ENCODE assay signal across 8 cellular contexts in genomic region chr11:794766-795637, GRCh38. TPM values are rescaled to one million over a fixed set of nuclear protein-coding genes. Genes with fewer than 3 reads are reported as not detected.
DNase-seq lines count a peak whose midpoint lies in the region; ATAC-seq and TF ChIP-seq lines count a peak whose summit lies in the region.

No MANE protein-coding gene starts in this region.

- H3K9me3 ChIP-seq in DOHH2 (ENCODE audit: control insufficient read depth, insufficient read depth, low read length) = no peaks in the 10 kb centered on the region
- no peaks in the 10 kb centered on the region for H3K9me3 ChIP-seq in ovary

- TF ChIP-seq CTCF in DOHH2 (IDR thresholded peaks at IDR 0.05; ENCODE audit: low read depth, low read length, poor library complexity, severe bottlenecking) (no peak), choroid plexus epithelial cell (conservative IDR thresholded peaks at IDR 0.05; ENCODE audit: low read depth, low read length) (no peak), ovary (IDR thresholded peaks at IDR 0.05) (no peak), GM13977 (IDR thresholded peaks at IDR 0.05; ENCODE audit: extremely low read depth, insufficient read depth, missing control alignments) (no peak)

- peak overlapping the region; percentile 93 for H3K4me3 ChIP-seq in DOHH2 (ENCODE audit: low read length)
- H3K4me3 ChIP-seq in choroid plexus epithelial cell (ENCODE audit: low read depth, low read length) = peak overlapping the region; percentile 79
- peak overlapping the region; percentile 71 for H3K4me3 ChIP-seq in ovary

- H3K27ac ChIP-seq in DOHH2 (ENCODE audit: low read depth, low read length) (no peak overlapping the region), ovary (peak overlapping the region; percentile 53 to 73)

- H3K4me1 ChIP-seq in DOHH2 (ENCODE audit: control insufficient read depth, low read length) (peaks cover 33% of the 10 kb centered on the region), ovary (ENCODE audit: insufficient read depth) (peaks cover 13% of the 10 kb centered on the region)

- in situ Hi-C loops in GM13977 (cut with MboI; ENCODE audit: low pct_unique_long_range_greater_than_20kb, low sequenced_read_pairs, unreplicated experiment) = no loop called here

- intact Hi-C loops in ovary (cut with DNase I) = no loop called here

- peaks cover 15% of the 10 kb centered on the region; the same call in 1 of the 2 replicates for H3F3A ChIP-seq in DOHH2 (ENCODE audit: control insufficient read depth, insufficient read depth)

- no peaks in the 10 kb centered on the region for H3K9me2 ChIP-seq in DOHH2 (replicated peaks; ENCODE audit: control insufficient read depth, low read length)

- TF ChIP-seq POLR2A in ovary (IDR thresholded peaks at IDR 0.05) = no peak

- no peak for TF ChIP-seq EP300 in ovary (IDR thresholded peaks at IDR 0.05)

- no peak for ATAC-seq in GM18519 (IDR thresholded peaks at IDR 0.05; ENCODE audit: low FRiP score, unreplicated experiment)

- H3K4me2 ChIP-seq in DOHH2 (ENCODE audit: low read length) = peak overlapping the region; percentile 97

- DNase-seq in NCI-H2196 (lab: John Stamatoyannopoulos, UW; ENCODE audit: unreplicated experiment) (peak; percentile 47), choroid plexus epithelial cell (ENCODE audit: low read depth) (no peak), ovary (peak in 3 of 5 donors; percentile 56 to 62 (median 58)), superior temporal gyrus (ENCODE audit: extremely low spot score) (no peak), GM13977 (ENCODE audit: low spot score) (no peak), mucosa of gallbladder (ENCODE audit: low spot score) (no peak)

- WGBS in ovary, 3 donors = 36 to 42% (median 40%) methylated on average over 36 to 38 of the region's 38 CpGs

- H3K79me2 ChIP-seq in DOHH2 (ENCODE audit: control insufficient read depth, low read length) = peaks cover 25% of the 10 kb centered on the region

- H3K36me3 ChIP-seq in DOHH2 (ENCODE audit: control insufficient read depth, low read length) (peaks cover 25% of the 10 kb centered on the region; the same call in 1 of the 2 replicates), ovary (no peaks in the 10 kb centered on the region)

- H3K27me3 ChIP-seq in DOHH2 (ENCODE audit: control insufficient read depth, low read length) (no peaks in the 10 kb centered on the region), ovary (no peaks in the 10 kb centered on the region)

- peaks cover 4% of the 10 kb centered on the region; the same call in 1 of the 2 replicates for H4K20me1 ChIP-seq in DOHH2 (ENCODE audit: control insufficient read depth, insufficient read depth, low read depth, low read length)

RNA-seq across cellular contexts. Expression of gene SLC25A22, which starts 3.1 kb away (rescaled TPM):
- 10 to 100 TPM in 6 of 7 donors, 1 to 10 TPM in 1; 6.6 to 23.3 (median 16.7) TPM for total RNA-seq in ovary
- polyA plus RNA-seq in ovary = 10 to 100 TPM in 1 of 2 donors, under 1 TPM in 1; 0.42 to 11.3 TPM
- total RNA-seq in mucosa of gallbladder = 16.3 TPM

RNA-seq across cellular contexts. Expression of gene CEND1, which starts 5.1 kb away (rescaled TPM):
- total RNA-seq in ovary (under 1 TPM in 1 of 7 donors, not detected in 6; 0.15 TPM), mucosa of gallbladder (0.49 TPM)
- under 1 TPM in 1 of 2 donors, not detected in 1; 0.07 TPM for polyA plus RNA-seq in ovary

RNA-seq across cellular contexts. Expression of gene PIDD1, which starts 10.0 kb away (rescaled TPM):
- total RNA-seq in ovary (10 to 100 TPM; 10.1 to 18.1 (median 14.1) TPM), mucosa of gallbladder (27.7 TPM)
- polyA plus RNA-seq in ovary = 10 to 100 TPM in 1 of 2 donors, under 1 TPM in 1; 0.23 to 14.0 TPM

RNA-seq across cellular contexts. Expression of gene RPLP2, which starts 14.8 kb away (rescaled TPM):
- total RNA-seq in ovary (1,000 to 10,000 TPM in 5 of 7 donors, 100 to 1,000 TPM in 2; 901 to 4,238 (median 3,176) TPM), mucosa of gallbladder (1,317 TPM)
- 1,000 to 10,000 TPM in 1 of 2 donors, 100 to 1,000 TPM in 1; 237 to 2,243 TPM for polyA plus RNA-seq in ovary

RNA-seq across cellular contexts. Expression of gene GATD1, which starts 17.7 kb away (rescaled TPM):
- total RNA-seq in ovary (10 to 100 TPM; 14.7 to 79.8 (median 59.9) TPM), mucosa of gallbladder (85.9 TPM)
- polyA plus RNA-seq in ovary = 10 to 100 TPM in 1 of 2 donors, 1 to 10 TPM in 1; 9.4 to 52.1 TPM

Comparison
In these comparisons a context has a peak if more than half of its experiments do, and no peak if none do; other contexts are left out.
1. DNase-seq: peak in NCI-H2196 (single experiment) and ovary (3 of 5); none in choroid plexus epithelial cell (single experiment), superior temporal gyrus (single experiment), GM13977 (single experiment) and mucosa of gallbladder (single experiment).
2. Peak in every context shown above with its lines, with median percentiles within 50 percentile points of each other: H3K4me3 ChIP-seq.